ENCODE assay signal across 8 cellular contexts in the genomic region with DNA sequence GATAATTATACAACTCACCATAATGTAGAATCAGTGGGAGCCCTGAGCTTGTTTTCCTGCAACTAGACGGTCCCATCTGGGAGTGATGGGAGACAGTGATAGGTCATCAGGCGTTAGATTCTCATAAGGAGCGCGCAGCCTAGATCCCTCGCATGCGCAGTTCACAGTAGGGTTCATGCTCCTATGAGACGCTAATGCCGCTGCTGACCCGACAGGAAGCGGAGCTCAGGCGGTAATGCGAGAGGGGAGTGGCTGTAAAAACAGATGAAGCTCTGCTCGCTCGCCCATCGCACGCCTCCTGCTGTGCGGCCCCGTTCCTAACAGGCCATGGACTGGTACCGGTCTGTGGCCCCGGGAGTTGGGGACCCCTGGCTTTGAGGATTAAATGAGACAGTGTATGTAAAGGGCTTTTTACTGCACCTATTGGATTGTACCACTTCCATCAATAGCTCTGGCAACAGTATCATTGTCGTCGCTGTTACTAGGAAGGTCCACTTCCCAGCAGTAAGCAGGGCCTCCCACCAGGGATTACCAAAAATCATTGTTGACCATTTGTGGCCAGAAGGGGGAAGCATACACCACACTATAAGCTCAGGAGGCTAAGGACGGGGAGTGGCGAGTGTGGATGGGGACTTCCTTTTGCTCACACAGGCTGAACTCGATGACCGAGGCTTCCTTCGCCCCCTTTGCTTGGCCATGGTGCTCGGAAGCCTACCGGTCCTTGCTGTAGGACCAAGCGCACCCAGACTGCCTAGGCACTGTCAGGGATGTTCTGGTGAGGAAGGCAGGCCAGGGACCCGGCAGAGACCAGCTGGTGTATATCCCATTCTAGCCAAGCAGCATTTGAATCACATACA.
DNase-seq lines count a peak whose midpoint lies in the region; ATAC-seq and TF ChIP-seq lines count a peak whose summit lies in the region.

No MANE protein-coding gene starts in this region.

- TF ChIP-seq CTCF in DND-41 (IDR thresholded peaks at IDR 0.05; ENCODE audit: borderline replicate concordance, extremely low read depth, low read length, poor library complexity, severe bottlenecking) (peak; percentile 69), KMS-11 (conservative IDR thresholded peaks at IDR 0.05; ENCODE audit: low read depth, low read length) (peak; percentile 98), nephron progenitor cell (IDR thresholded peaks at IDR 0.05) (peak; percentile 65)

- H3K27me3 ChIP-seq in DND-41 (ENCODE audit: insufficient read depth, low read length, poor library complexity): peaks cover 3% of the 10 kb centered on the region
- no peaks in the 10 kb centered on the region for H3K27me3 ChIP-seq in KMS-11 (ENCODE audit: insufficient read depth, low read depth)

- H3K27me3 Mint-ChIP-seq in nephron progenitor cell (ENCODE audit: low read depth, poor library complexity): peaks cover 15% of the 10 kb centered on the region

- peaks cover 9% of the 10 kb centered on the region for H3K9me3 Mint-ChIP-seq in nephron progenitor cell

- H3K4me3 ChIP-seq in DND-41 (ENCODE audit: low read depth in 1 of 2, low read length in 2 of 2) (peak overlapping the region in 1 of 2 experiments; percentile 46; a peak in 3 of 4 replicates), KMS-11 (IDR thresholded peaks at IDR 0.05; ENCODE audit: insufficient read depth, low read depth, low read length) (no peak overlapping the region)

- 0 out of 2 replicates have a peak overlapping the region, but pooled peaks have one; percentile 1 for H3K27ac ChIP-seq in DND-41 (ENCODE audit: low read length)
- H3K27ac ChIP-seq in KMS-11: peak overlapping the region; percentile 1; the same call in 1 of the 2 replicates

- H3K36me3 Mint-ChIP-seq in nephron progenitor cell (ENCODE audit: low read depth): peaks cover under 1% of the 10 kb centered on the region

- peaks cover 23% of the 10 kb centered on the region for H3K4me1 Mint-ChIP-seq in nephron progenitor cell

- peak overlapping the region; percentile 91 for H3K27ac Mint-ChIP-seq in nephron progenitor cell

- H4K20me1 ChIP-seq in DND-41 (ENCODE audit: insufficient read depth, low read length): no peaks in the 10 kb centered on the region
- H4K20me1 ChIP-seq in KMS-11 (ENCODE audit: insufficient read depth): no peaks in the 10 kb centered on the region

- peaks cover 14% of the 10 kb centered on the region for H3K4me1 ChIP-seq in DND-41 (ENCODE audit: insufficient read depth, low read length)
- peaks cover 10% of the 10 kb centered on the region for H3K4me1 ChIP-seq in KMS-11 (ENCODE audit: low read depth, poor library complexity, severe bottlenecking)

- DNase-seq in DND-41 (peak; percentile 49), RKO (ENCODE audit: low spot score) (peak; percentile 98), fibroblast of the conjunctiva (ENCODE audit: low read depth) (peak; percentile 91), nephron progenitor cell (peak; percentile 74)
- peak; percentile 60 for DNase-seq in activated effector memory CD4-positive, alpha-beta T cell treated with Interleukin-2 at 50 U/mL for 16 hours
- DNase-seq in stimulated activated naive CD8-positive, alpha-beta T cell treated with anti-CD3 and anti-CD28 coated beads, Interleukin-15, Interleukin-2, amounts not matched to agents 100 U/mL and 50 U/mL, for 24 hours: peak; percentile 75

- no peaks in the 10 kb centered on the region for H3K79me2 ChIP-seq in DND-41 (ENCODE audit: insufficient read depth, low read length)
- no peaks in the 10 kb centered on the region for H3K79me2 ChIP-seq in KMS-11 (ENCODE audit: insufficient read depth, low read depth)

- H2AFZ ChIP-seq in DND-41 (ENCODE audit: low read depth, low read length) (peak overlapping the region; percentile 69), KMS-11 (ENCODE audit: low read depth) (peak overlapping the region; percentile 86)

- peak overlapping the region; percentile 81 for H3K4me3 Mint-ChIP-seq in nephron progenitor cell

- peak; percentile 84 for ATAC-seq in DND-41 (ENCODE audit: insufficient read depth, low read depth)
- ATAC-seq in GM21825 (IDR thresholded peaks at IDR 0.05; ENCODE audit: unreplicated experiment): peak; percentile 95
- ATAC-seq in stimulated activated naive CD8-positive, alpha-beta T cell treated with anti-CD3 and anti-CD28 coated beads, Interleukin-15, Interleukin-2, amounts not matched to agents 100 U/mL and 50 U/mL, for 24 hours: peak; percentile 97

- H3K4me2 ChIP-seq in DND-41 (ENCODE audit: insufficient read depth, low read length) (peak overlapping the region; percentile 56), KMS-11 (peak overlapping the region; percentile 52)

- H3K9ac ChIP-seq in DND-41 (ENCODE audit: low read depth, low read length) (no peak overlapping the region; the same call in 1 of the 2 replicates), KMS-11 (peak overlapping the region; percentile 23; the same call in 1 of the 2 replicates)

- no peaks in the 10 kb centered on the region for H3K9me3 ChIP-seq in DND-41 (ENCODE audit: insufficient read depth, low read length, severe bottlenecking)

- H3K36me3 ChIP-seq in DND-41 (ENCODE audit: insufficient read depth, low read length): no peaks in the 10 kb centered on the region
- H3K36me3 ChIP-seq in KMS-11 (ENCODE audit: insufficient read depth): no peaks in the 10 kb centered on the region
